8 cellular contexts compared by ENCODE assay signal in genomic region chr13:97435794-97436193, GRCh38. TPM values are rescaled to one million over a fixed set of nuclear protein-coding genes. Genes with fewer than 3 reads are reported as not detected.
DNase-seq lines count a peak whose midpoint lies in the region; TF ChIP-seq lines count a peak whose summit lies in the region.

No MANE protein-coding gene starts in this region.

- CTCF ChIA-PET in Calu3 (lab: Charles Lee) = interaction anchor here (0.7 kb wide), 1 partner anchor 20 kb away, joined by 9 read pairs; no protein-coding TSS in a partner anchor

- H3K36me3 Mint-ChIP-seq in Calu3 (ENCODE audit: insufficient read depth, unreplicated experiment) (peaks cover 24% of the 10 kb centered on the region), nephron progenitor cell (ENCODE audit: low read depth) (no peaks in the 10 kb centered on the region)

- intact Hi-C loops in Calu3 (cut with micrococcal nuclease; ENCODE audit: unreplicated experiment) = no loop called here
- intact Hi-C loops in breast epithelium (cut with DNase I; ENCODE audit: low total_unique reads) = no loop called here

- H3K4me1 ChIP-seq in KMS-11 (ENCODE audit: low read depth, poor library complexity, severe bottlenecking) = peaks cover 9% of the 10 kb centered on the region
- peaks cover 0 to 5% of the 10 kb centered on the region in 2 donors for H3K4me1 ChIP-seq in breast epithelium

- no peaks in the 10 kb centered on the region for H3K9me3 ChIP-seq in breast epithelium

- no peak overlapping the region for H3K9ac ChIP-seq in KMS-11

- H3K27me3 Mint-ChIP-seq in Calu3 (ENCODE audit: unreplicated experiment) (no peaks in the 10 kb centered on the region), nephron progenitor cell (ENCODE audit: low read depth, poor library complexity) (peaks cover 3% of the 10 kb centered on the region)

- H3K36me3 ChIP-seq in KMS-11 (ENCODE audit: insufficient read depth) (no peaks in the 10 kb centered on the region), breast epithelium (no peaks in the 10 kb centered on the region)

- H3K27ac Mint-ChIP-seq in Calu3 (ENCODE audit: unreplicated experiment) (no peak overlapping the region), nephron progenitor cell (no peak overlapping the region)

- no peak overlapping the region for H3K4me3 Mint-ChIP-seq in Calu3 (ENCODE audit: low read depth, unreplicated experiment)
- peak overlapping the region; percentile 97 for H3K4me3 Mint-ChIP-seq in nephron progenitor cell

- H3K9me3 Mint-ChIP-seq in Calu3 (ENCODE audit: low read depth, unreplicated experiment) = no peaks in the 10 kb centered on the region
- H3K9me3 Mint-ChIP-seq in nephron progenitor cell = peaks cover 8% of the 10 kb centered on the region

- H3K4me1 Mint-ChIP-seq in Calu3 (ENCODE audit: low read depth, unreplicated experiment) (no peaks in the 10 kb centered on the region), nephron progenitor cell (peaks cover 39% of the 10 kb centered on the region)

- H4K20me1 ChIP-seq in KMS-11 (ENCODE audit: insufficient read depth) = no peaks in the 10 kb centered on the region

- H3K27ac ChIP-seq in KMS-11 = no peak overlapping the region
- no peak overlapping the region for H3K27ac ChIP-seq in breast epithelium

- H3K27me3 ChIP-seq in KMS-11 (ENCODE audit: insufficient read depth, low read depth) = no peaks in the 10 kb centered on the region
- no peaks in the 10 kb centered on the region for H3K27me3 ChIP-seq in breast epithelium

- TF ChIP-seq CTCF in Calu3 (IDR thresholded peaks at IDR 0.05; ENCODE audit: unreplicated experiment) = no peak
- TF ChIP-seq CTCF in KMS-11 (conservative IDR thresholded peaks at IDR 0.05; ENCODE audit: low read depth, low read length) = no peak
- no peak for TF ChIP-seq CTCF in breast epithelium (IDR thresholded peaks at IDR 0.05)
- no peak for TF ChIP-seq CTCF in nephron progenitor cell (IDR thresholded peaks at IDR 0.05)

- peaks cover 29% of the 10 kb centered on the region; the same call in 1 of the 2 replicates for H3K79me2 ChIP-seq in KMS-11 (ENCODE audit: insufficient read depth, low read depth)

- no peak overlapping the region for H2AFZ ChIP-seq in KMS-11 (ENCODE audit: low read depth)

- DNase-seq in Calu3 = no peak
- DNase-seq in breast epithelium (ENCODE audit: low spot score in 2 of 2) = no peak
- DNase-seq in nephron progenitor cell = no peak
- DNase-seq in NCI-H2081 (lab: John Stamatoyannopoulos, UW) = no peak
- no peak for DNase-seq in NCI-H1417 treated with DMSO at 0.1 percent for 48 hours (lab: John Stamatoyannopoulos, UW)
- no peak for DNase-seq in medulla oblongata (ENCODE audit: extremely low spot score)
- no peak for DNase-seq in NCI-H2081 treated with DMSO at 0.1 percent for 48 hours (lab: John Stamatoyannopoulos, UW)

- TSS peak; percentile 30 for BruUV-seq in Calu3 (replicated peaks; lab: Mats Ljungman, UMichigan)

- H3K4me3 ChIP-seq in KMS-11 (IDR thresholded peaks at IDR 0.05; ENCODE audit: insufficient read depth, low read depth, low read length) = no peak overlapping the region
- H3K4me3 ChIP-seq in breast epithelium = peak overlapping the region; percentile 52 to 87 (median 81)

- peak overlapping the region; percentile 29 for H3K4me2 ChIP-seq in KMS-11

- TF ChIP-seq POLR2A in breast epithelium (IDR thresholded peaks at IDR 0.05) = no peak

RNA-seq across cellular contexts. Expression of gene RAP2A, which starts 1.8 kb away (rescaled TPM):
- total RNA-seq in Calu3 (2022) (6.4 and 7.7 TPM in 2 replicates), breast epithelium (10 to 100 TPM; 19.0 to 32.8 (median 20.0) TPM)
